In the genomic region with DNA sequence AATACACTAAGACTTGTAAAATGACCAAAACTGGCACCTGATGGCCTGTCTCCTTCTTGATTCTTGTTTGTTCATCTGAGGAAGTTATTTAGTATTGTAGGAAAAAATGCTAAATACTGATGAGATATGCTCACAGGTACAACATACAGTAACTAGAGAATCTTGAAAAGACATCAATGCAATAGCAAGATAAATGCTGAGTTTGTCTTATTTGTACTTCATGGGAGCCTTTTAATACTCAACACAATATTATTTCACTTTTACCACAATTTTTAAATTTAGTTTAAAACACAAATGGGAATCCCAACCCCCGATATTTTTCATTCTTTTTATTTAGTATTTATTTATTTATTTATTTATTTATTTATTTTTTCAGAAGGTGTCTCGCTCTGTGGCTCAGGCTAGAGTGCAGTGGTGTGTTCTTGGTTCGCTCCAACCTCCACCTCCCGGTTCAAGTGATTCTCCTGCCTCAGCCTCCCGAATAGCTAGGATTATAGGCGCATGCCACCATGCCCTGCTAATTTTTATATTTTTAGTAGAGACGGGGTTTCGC, we compare ENCODE assay signal across 30 cellular contexts.
"Had no signal": no experiment of that assay in that cellular context is flagged by ENCODE, and none has a peak within 500 bp of the region (broad histone marks: within the 10 kb centered on the region; RNA-seq: fewer than 3 reads in every experiment).

No MANE protein-coding gene starts in this region.

- H3K4me3 ChIP-seq: esophagus muscularis mucosa, gastrocnemius medialis, heart left ventricle had no signal

- H3K27ac ChIP-seq: brain microvascular endothelial cell, esophagus muscularis mucosa, foreskin keratinocyte, gastrocnemius medialis, heart left ventricle had no signal

- FAIRE-seq: astrocyte, bronchial epithelial cell had no signal

- DNase-seq: activated CD4-positive, alpha-beta memory T cell treated with anti-CD3 and anti-CD28 coated beads, Interleukin-2, amount 10 ng/mL, durations not matched to agents 7 days and 5 days; activated CD4-positive, alpha-beta T cell treated with anti-CD3 and anti-CD28 coated beads for 1 hour; activated CD4-positive, alpha-beta T cell treated with anti-CD3 and anti-CD28 coated beads for 4 hours; activated CD4-positive, alpha-beta T cell treated with anti-CD3 and anti-CD28 coated beads, Interleukin-2, amount 10 ng/mL, durations not matched to agents 7 days and 5 days; activated CD4-positive, alpha-beta T cell treated with anti-CD3 and anti-CD28 coated beads, Interleukin-2, amount 50 U/mL, for 4 hours; activated CD4-positive, CD25-positive, alpha-beta regulatory T cell; activated CD8-positive, alpha-beta memory T cell treated with anti-CD3 and anti-CD28 coated beads, Interleukin-2, amount 50 U/mL, for 48 hours; activated effector memory CD4-positive, alpha-beta T cell treated with Interleukin-2 at 50 U/mL for 16 hours; activated gamma-delta T cell treated with Interleukin-2 at 50 U/mL for 16 hours; activated naive CD4-positive, alpha-beta T cell treated with anti-CD3 and anti-CD28 coated beads, Interleukin-2, amount 50 U/mL, for 16 hours; activated naive CD4-positive, alpha-beta T cell treated with Interleukin-2 at 50 U/mL for 16 hours; activated T-cell treated with anti-CD3 and anti-CD28 coated beads, Interleukin-2, amount 50 U/mL, for 4 hours; amniotic stem cell; anterior cingulate cortex; brain microvascular endothelial cell; cortex of kidney; dermis blood vessel endothelial cell; effector CD4-positive, alpha-beta T cell; effector memory CD8-positive, alpha-beta T cell; erythroblast; gastrocnemius medialis; glutamatergic neuron; heart left ventricle; T-helper 17 cell; T1000 had no signal

- H3K36me3 ChIP-seq: esophagus muscularis mucosa, gastrocnemius medialis, heart left ventricle had no signal

- H3K4me1 ChIP-seq: esophagus muscularis mucosa, foreskin keratinocyte, gastrocnemius medialis, heart left ventricle had no signal

- H3K9me3 ChIP-seq: esophagus muscularis mucosa, gastrocnemius medialis, heart left ventricle had no signal

- H3K27me3 ChIP-seq: brain microvascular endothelial cell, esophagus muscularis mucosa, foreskin keratinocyte, gastrocnemius medialis, heart left ventricle had no signal

- ATAC-seq: activated T-cell treated with anti-CD3 and anti-CD28 coated beads, Interleukin-2, amount 50 U/mL, for 4 hours; activated T-helper 17 cell treated with anti-CD3 and anti-CD28 coated beads, Interleukin-2, amount 50 U/mL, for 72 hours; effector memory CD8-positive, alpha-beta T cell; gastrocnemius medialis; heart left ventricle; T-helper 17 cell had no signal
